In genomic region chr5:120463026-120463770, GRCh38 we compare ENCODE assay signal across 10 cellular contexts. TPM values are rescaled to one million over a fixed set of nuclear protein-coding genes. Genes with fewer than 3 reads are reported as not detected.
DNase-seq lines count a peak whose midpoint lies in the region; FAIRE-seq and TF ChIP-seq lines count a peak whose summit lies in the region.
"Had no signal": no experiment of that assay in that cellular context is flagged by ENCODE, and none has a peak within 500 bp of the region (broad histone marks: within the 10 kb centered on the region; RNA-seq: fewer than 3 reads in every experiment).

No MANE protein-coding gene starts in this region.

- TF ChIP-seq POLR2A in H1 (IDR thresholded peaks at IDR 0.05; ENCODE audit: control extremely low read depth in 1 of 2, low read depth in 2 of 2, low read length in 2 of 2), result no peak
- TF ChIP-seq POLR2A in ovary (IDR thresholded peaks at IDR 0.05), result no peak

- H2BK12ac ChIP-seq in H1 (ENCODE audit: low read depth, low read length), result no peak overlapping the region

- H4K5ac ChIP-seq in H1 (ENCODE audit: insufficient read length, low read depth, low read length), result no peak overlapping the region

- H3K36me3 ChIP-seq in DOHH2 (ENCODE audit: control insufficient read depth, low read length) (no peaks in the 10 kb centered on the region), H1 (ENCODE audit: control insufficient read depth in 2 of 4, insufficient read depth in 4 of 4, low read length in 3 of 4) (no peaks in the 10 kb centered on the region), ovary (no peaks in the 10 kb centered on the region), small intestine (ENCODE audit: control insufficient read depth in 2 of 2, insufficient read depth in 2 of 2, low read length in 2 of 2) (no peaks in the 10 kb centered on the region)

- H3K79me2 ChIP-seq in DOHH2 (ENCODE audit: control insufficient read depth, low read length) (no peaks in the 10 kb centered on the region), H1 (ENCODE audit: control insufficient read depth in 1 of 2, insufficient read depth in 2 of 2, low read length in 2 of 2) (no peaks in the 10 kb centered on the region)

- TF ChIP-seq EP300 in H1 (IDR thresholded peaks at IDR 0.05; ENCODE audit: borderline replicate concordance in 1 of 2, low read depth in 2 of 2, low read length in 2 of 2), result no peak
- TF ChIP-seq EP300 in ovary (IDR thresholded peaks at IDR 0.05), result no peak

- no peak overlapping the region for H2BK5ac ChIP-seq in H1 (ENCODE audit: low read depth, low read length)

- H3K23ac ChIP-seq in H1 (ENCODE audit: insufficient read length), result no peak overlapping the region

- H3K4me1 ChIP-seq in DOHH2 (ENCODE audit: control insufficient read depth, low read length), result peaks cover 13% of the 10 kb centered on the region
- peaks cover 0 to 11% (median 1%) of the 10 kb centered on the region in 4 experiments; a peak in 3 of 7 replicates for H3K4me1 ChIP-seq in H1 (replicated peaks in 1 of 4; ENCODE audit: control insufficient read depth in 3 of 4, insufficient read depth in 4 of 4, low read length in 3 of 4)
- H3K4me1 ChIP-seq in ovary (ENCODE audit: insufficient read depth), result peaks cover 1% of the 10 kb centered on the region
- no peaks in the 10 kb centered on the region for H3K4me1 ChIP-seq in small intestine (ENCODE audit: control insufficient read depth in 2 of 2, insufficient read depth in 1 of 2, low read depth in 1 of 2, low read length in 1 of 2)

- H2BK20ac ChIP-seq in H1 (ENCODE audit: low read length), result no peak overlapping the region

- H3K18ac ChIP-seq in H1 (ENCODE audit: extremely low read depth, low read length), result no peak overlapping the region

- FAIRE-seq in H1 (lab: Jason Lieb, UNC) (no peak), small intestine (lab: Jason Lieb, UNC) (no peak)

- H3K27me3 ChIP-seq in DOHH2 (ENCODE audit: control insufficient read depth, low read length) (no peaks in the 10 kb centered on the region), H1 (replicated peaks in 1 of 4; ENCODE audit: control insufficient read depth in 3 of 4, extremely low read depth in 1 of 4, insufficient read depth in 3 of 4, low read length in 3 of 4) (peaks cover 2 to 36% (median 24%) of the 10 kb centered on the region in 4 experiments), ovary (no peaks in the 10 kb centered on the region), small intestine (ENCODE audit: control insufficient read depth in 2 of 2, insufficient read depth in 2 of 2, low read length in 2 of 2) (peaks cover 2% of the 10 kb centered on the region in 2 donors)

- no peak overlapping the region for H4K91ac ChIP-seq in H1 (replicated peaks; ENCODE audit: insufficient read length, low read length)

- DNase-seq in NAMALWA (ENCODE audit: low spot score) (peak; percentile 45), H1 (ENCODE audit: low read depth in 1 of 2, low spot score in 2 of 2) (no peak), ovary (no peak), NCI-H1694 treated with DMSO at 0.1 percent for 48 hours (lab: John Stamatoyannopoulos, UW) (no peak), small intestine (no peak), globus pallidus (ENCODE audit: low spot score) (no peak), DMS153 treated with DMSO at 0.1 percent for 48 hours (lab: John Stamatoyannopoulos, UW; ENCODE audit: unreplicated experiment) (no peak)
- DNase-seq: NCI-H524 treated with DMSO at 0.1 percent for 48 hours had no signal

- H3K23me2 ChIP-seq in H1 (ENCODE audit: low read depth, low read length), result peaks cover 16% of the 10 kb centered on the region

- POLR2A ChIA-PET in H1 (lab: Charles Lee; ENCODE audit: partially characterized antibody), result interaction anchor here (0.7 kb wide), 1 partner anchor 219 kb away, joined by 5 read pairs; no protein-coding TSS in a partner anchor

- H2BK120ac ChIP-seq in H1 (replicated peaks; ENCODE audit: low read depth, low read length), result no peak overlapping the region

- 81% methylated on average over 6 of the region's 6 CpGs; no CpG with 5 or more reads in 1 of the 2 experiments for WGBS in H1 (ENCODE audit: extremely low coverage in 1 of 2, insufficient coverage in 1 of 2, insufficient read length in 1 of 2, insufficient replicate concordance in 2 of 2, low coverage in 1 of 2, low lambda C conversion rate in 2 of 2, missing lambda C conversion rate in 1 of 2), 2 experiments
- 32 to 36% (median 36%) methylated on average over 6 of the region's 6 CpGs for WGBS in ovary, 3 donors
- WGBS in small intestine, 3 donors, result 50 to 63% (median 52%) methylated on average over 6 of the region's 6 CpGs

- intact Hi-C loops in ovary (cut with DNase I), result no loop called here

- H3K9me3 ChIP-seq in DOHH2 (ENCODE audit: control insufficient read depth, insufficient read depth, low read length) (no peaks in the 10 kb centered on the region), H1 (ENCODE audit: insufficient read depth in 2 of 2, low read depth in 1 of 2, low read length in 1 of 2) (no peaks in the 10 kb centered on the region), ovary (no peaks in the 10 kb centered on the region), small intestine (ENCODE audit: control insufficient read depth, low read depth) (no peaks in the 10 kb centered on the region)

- no peak overlapping the region for H2AK5ac ChIP-seq in H1 (ENCODE audit: low read depth, low read length)

- H3K4ac ChIP-seq in H1 (replicated peaks; ENCODE audit: insufficient read length, low read depth, low read length), result no peak overlapping the region

- H3K27ac ChIP-seq in DOHH2 (ENCODE audit: low read depth, low read length) (0 out of 2 replicates have a peak overlapping the region, but pooled peaks have one; percentile 11), H1 (ENCODE audit: low read depth, low read length) (no peak overlapping the region), ovary (no peak overlapping the region), small intestine (ENCODE audit: low read depth in 1 of 2, low read length in 1 of 2) (peak overlapping the region in 1 of 2 donors; percentile 54)

- TF ChIP-seq RAD21 in H1 (IDR thresholded peaks at IDR 0.05 in 1 of 2, conservative IDR thresholded peaks at IDR 0.05 in 1 of 2; ENCODE audit: low read depth in 2 of 2, low read length in 2 of 2), result no peak

- H3K4me3 ChIP-seq in DOHH2 (ENCODE audit: low read length) (peak overlapping the region; percentile 34), H1 (ENCODE audit: extremely low read depth in 1 of 4, insufficient read depth in 2 of 4, low read depth in 3 of 4, low read length in 4 of 4) (peak overlapping the region in 1 of 4 experiments; percentile 66; a peak in 4 of 8 replicates), ovary (peak overlapping the region; percentile 68), small intestine (ENCODE audit: low read depth in 1 of 2, low read length in 2 of 2) (no peak overlapping the region)

- TF ChIP-seq CTCF in DOHH2 (IDR thresholded peaks at IDR 0.05; ENCODE audit: low read depth, low read length, poor library complexity, severe bottlenecking) (no peak), H1 (IDR thresholded peaks at IDR 0.05; ENCODE audit: control extremely low read depth in 1 of 3, insufficient read depth in 1 of 3, low read depth in 1 of 3, low read length in 3 of 3) (no peak), ovary (IDR thresholded peaks at IDR 0.05) (no peak)

- no peak overlapping the region for H3K9ac ChIP-seq in H1 (replicated peaks in 1 of 4; ENCODE audit: extremely low read depth in 1 of 4, low read depth in 3 of 4, low read length in 3 of 4)

- no peak overlapping the region for H2BK15ac ChIP-seq in H1 (ENCODE audit: low read length)

- H3K79me1 ChIP-seq in H1 (ENCODE audit: low read depth, low read length), result no peaks in the 10 kb centered on the region

- H3K9me2 ChIP-seq in DOHH2 (replicated peaks; ENCODE audit: control insufficient read depth, low read length), result no peaks in the 10 kb centered on the region

- no peak overlapping the region for H3K56ac ChIP-seq in H1 (replicated peaks; ENCODE audit: insufficient read length, low read depth, low read length)

- H2AFZ ChIP-seq in H1 (ENCODE audit: low read length), result no peak overlapping the region

- CTCF ChIA-PET in H1 (lab: Charles Lee; ENCODE audit: partially characterized antibody), result interaction anchor here (0.6 to 1.1 kb wide), 2 partner anchors 49 to 55 kb away, joined by 3 to 4 read pairs; no protein-coding TSS in a partner anchor

- H4K8ac ChIP-seq in H1 (ENCODE audit: extremely low read depth, insufficient read depth, low read length), result no peak overlapping the region

- no peaks in the 10 kb centered on the region for H4K20me1 ChIP-seq in DOHH2 (ENCODE audit: control insufficient read depth, insufficient read depth, low read depth, low read length)
- no peaks in the 10 kb centered on the region for H4K20me1 ChIP-seq in H1 (replicated peaks in 1 of 2; ENCODE audit: control insufficient read depth in 1 of 2, insufficient read depth in 2 of 2, low read length in 2 of 2)

- no peaks in the 10 kb centered on the region for H3F3A ChIP-seq in DOHH2 (ENCODE audit: control insufficient read depth, insufficient read depth)

- no peak overlapping the region for H3K14ac ChIP-seq in H1 (ENCODE audit: insufficient read length)

- H3K4me2 ChIP-seq in DOHH2 (ENCODE audit: low read length) (peak overlapping the region; percentile 41), H1 (ENCODE audit: insufficient read depth in 1 of 2, low read depth in 2 of 2, low read length in 2 of 2) (peak overlapping the region; percentile 81 to 93; a peak in 2 of 4 replicates)

TF ChIP-seq in H1, 55 proteins besides CTCF, POLR2A, EP300 and RAD21 (continues in another document):
- TF ChIP-seq EZH2 (IDR thresholded peaks at IDR 0.05; ENCODE audit: low read depth, low read length, severe bottlenecking) (no peak), TBP (IDR thresholded peaks at IDR 0.05; ENCODE audit: low read depth, low read length) (no peak), PHF8 (conservative IDR thresholded peaks at IDR 0.05; ENCODE audit: low read depth, low read length) (no peak), SAP30 (IDR thresholded peaks at IDR 0.05; ENCODE audit: insufficient read depth, insufficient replicate concordance, low read length) (no peak), SP1 (IDR thresholded peaks at IDR 0.05; ENCODE audit: low read depth, low read length) (no peak), HDAC2 (IDR thresholded peaks at IDR 0.05; ENCODE audit: borderline replicate concordance in 1 of 2, low read depth in 2 of 2, low read length in 2 of 2) (no peak), KDM1A (IDR thresholded peaks at IDR 0.05; ENCODE audit: borderline replicate concordance, low read length) (no peak)

RNA-seq across cellular contexts. Expression of gene PRR16, which starts 0.9 kb away (rescaled TPM):
- total RNA-seq in H1 (2021; fragmentation: NEBNext Ultra II Directional; extraction: Animal tissue kit (Norgen Biotek cat#: 25700)), result 0.73 and 1.0 TPM in 2 replicates
- polyA plus RNA-seq in H1 (2011; rRNA removed) (1.3 and 1.6 TPM in 2 replicates), ovary (1 to 10 TPM; 4.8 to 8.5 TPM), small intestine (1 to 10 TPM in 2 of 3 donors, not detected in 1; 2.4 to 2.7 TPM)
- polyA plus RNA-seq in H1 (2011; cell fraction: cytosol; rRNA removed), result 1.9 TPM
- polyA plus RNA-seq in H1 (2011; cell fraction: nucleus; rRNA removed), result 1.5 TPM
- 1.0 to 2.0 TPM (median 1.5 TPM) in 4 replicates for polyA plus RNA-seq in H1 (2012, experiment 1 of 2)
- polyA plus RNA-seq in H1 (2012, experiment 2 of 2), result 0.67 TPM
- 0.53 TPM for polyA plus RNA-seq in H1 (2013, experiment 1 of 2)
- polyA plus RNA-seq in H1 (2013, experiment 2 of 2), result 0.59 TPM
- polyA minus RNA-seq in H1 (2011; rRNA and poly(A)+ RNA removed), result 1.1 and 3.0 TPM in 2 replicates
- not detected for polyA minus RNA-seq in H1 (2011; cell fraction: cytosol; rRNA and poly(A)+ RNA removed)
- polyA minus RNA-seq in H1 (2011; cell fraction: nucleus; rRNA and poly(A)+ RNA removed), result 4.4 TPM
- total RNA-seq in ovary, result 10 to 100 TPM in 1 of 7 donors, 1 to 10 TPM in 6; 1.5 to 11.0 (median 3.8) TPM
- total RNA-seq: HT-29 had no signal

Comparison
In these comparisons a context has a peak if more than half of its experiments do, and no peak if none do; other contexts are left out.
1. H3K4me3 ChIP-seq: peak in DOHH2 (single experiment) and ovary (single experiment); none in small intestine (0 of 2).